Comparison of ENCODE assay signal across 15 cellular contexts in genomic region chr7:44262031-44262430, GRCh38.
DNase-seq lines count a peak whose midpoint lies in the region; ATAC-seq and TF ChIP-seq lines count a peak whose summit lies in the region.
"Had no signal": no experiment of that assay in that cellular context is flagged by ENCODE, and none has a peak within 500 bp of the region (broad histone marks: within the 10 kb centered on the region; RNA-seq: fewer than 3 reads in every experiment).

No MANE protein-coding gene starts in this region.

- peaks cover 0 to 7% of the 10 kb centered on the region in 2 donors for H3K27me3 Mint-ChIP-seq in CD8-positive, alpha-beta memory T cell
- H3K27me3 Mint-ChIP-seq: CD4-positive, alpha-beta memory T cell had no signal

- H3K4me3 ChIP-seq in BLaER1 (no peak overlapping the region), H7 (ENCODE audit: insufficient read depth, low read depth, low read length) (no peak overlapping the region), Karpas-422 (ENCODE audit: low read length) (no peak overlapping the region)
- H3K4me3 ChIP-seq in CD8-positive, alpha-beta memory T cell (ENCODE audit: low read length): no peak overlapping the region
- H3K4me3 ChIP-seq: GM12878 had no signal

- no peak for TF ChIP-seq CTCF in RWPE1 (conservative IDR thresholded peaks at IDR 0.05; ENCODE audit: low read depth)

- peaks cover 13 to 25% (median 15%) of the 10 kb centered on the region in 3 donors for H3K4me1 Mint-ChIP-seq in CD8-positive, alpha-beta memory T cell

- no peaks in the 10 kb centered on the region for H3K9me3 ChIP-seq in BLaER1
- no peaks in the 10 kb centered on the region for H3K9me3 ChIP-seq in Karpas-422 (ENCODE audit: low read length)
- no peaks in the 10 kb centered on the region for H3K9me3 ChIP-seq in CD8-positive, alpha-beta memory T cell (ENCODE audit: low read length)

- no peaks in the 10 kb centered on the region for H3K79me2 ChIP-seq in Karpas-422 (ENCODE audit: low read length)

- intact Hi-C loops in sciatic nerve (cut with DNase I): no loop called here

- H3K9ac ChIP-seq in BLaER1 (peak overlapping the region; percentile 53; the same call in 1 of the 2 replicates), Karpas-422 (ENCODE audit: low read length) (no peak overlapping the region)

- peak overlapping the region; percentile 81 for H3K4me2 ChIP-seq in BLaER1
- H3K4me2 ChIP-seq in Karpas-422 (ENCODE audit: low read depth, low read length, poor library complexity, severe bottlenecking): no peak overlapping the region

- DNase-seq in H7: peak; percentile 62
- DNase-seq in RWPE1 (ENCODE audit: low spot score): peak; percentile 48
- no peak for DNase-seq in sciatic nerve (ENCODE audit: low spot score)
- no peak for DNase-seq in Karpas-422
- no peak for DNase-seq in CD8-positive, alpha-beta memory T cell
- DNase-seq in NCI-H345 (lab: John Stamatoyannopoulos, UW): no peak
- DNase-seq: ACHN; CD4-positive, alpha-beta memory T cell; COR-L47; H9; IMR-90 had no signal

- H3K27ac Mint-ChIP-seq in CD8-positive, alpha-beta memory T cell: no peak overlapping the region
- H3K27ac Mint-ChIP-seq: CD4-positive, alpha-beta memory T cell; H9 had no signal

- ATAC-seq in esophagus mucosa (peak; percentile 8), sciatic nerve (no peak)

- H3K4me1 ChIP-seq in BLaER1 (peaks cover 83% of the 10 kb centered on the region), Karpas-422 (ENCODE audit: low read length) (peaks cover 14% of the 10 kb centered on the region)
- H3K4me1 ChIP-seq in CD8-positive, alpha-beta memory T cell (ENCODE audit: insufficient read depth, low read length): peaks cover 21% of the 10 kb centered on the region

- H3K27ac ChIP-seq in BLaER1: peak overlapping the region; percentile 72
- peak overlapping the region; percentile 86 for H3K27ac ChIP-seq in RWPE1
- H3K27ac ChIP-seq in Karpas-422 (ENCODE audit: low read length): no peak overlapping the region
- no peak overlapping the region for H3K27ac ChIP-seq in CD8-positive, alpha-beta memory T cell (ENCODE audit: low read depth, low read length)
- H3K27ac ChIP-seq: C4-2B had no signal

- no peaks in the 10 kb centered on the region for H3K36me3 Mint-ChIP-seq in CD8-positive, alpha-beta memory T cell
- H3K36me3 Mint-ChIP-seq: CD4-positive, alpha-beta memory T cell had no signal

- H3K27me3 ChIP-seq in BLaER1 (no peaks in the 10 kb centered on the region), H7 (ENCODE audit: control insufficient read depth, insufficient read depth, low read length) (no peaks in the 10 kb centered on the region), Karpas-422 (ENCODE audit: low read length) (no peaks in the 10 kb centered on the region)
- no peaks in the 10 kb centered on the region for H3K27me3 ChIP-seq in CD8-positive, alpha-beta memory T cell (ENCODE audit: insufficient read depth, low read length, poor library complexity, severe bottlenecking)

- H3K9me2 ChIP-seq in Karpas-422 (replicated peaks; ENCODE audit: insufficient read depth, low read length): no peaks in the 10 kb centered on the region

- H4K20me1 ChIP-seq in BLaER1 (no peaks in the 10 kb centered on the region), Karpas-422 (ENCODE audit: insufficient read depth, low read depth, low read length) (no peaks in the 10 kb centered on the region)

- H3K36me3 ChIP-seq in BLaER1 (no peaks in the 10 kb centered on the region), H7 (replicated peaks; ENCODE audit: control insufficient read depth, insufficient read depth, low read length) (no peaks in the 10 kb centered on the region), Karpas-422 (ENCODE audit: insufficient read depth, low read length) (no peaks in the 10 kb centered on the region)
- no peaks in the 10 kb centered on the region for H3K36me3 ChIP-seq in CD8-positive, alpha-beta memory T cell (ENCODE audit: insufficient read depth, low read length)

- no peak overlapping the region for H2AFZ ChIP-seq in Karpas-422 (ENCODE audit: low read length)

- no peak overlapping the region for H3K4me3 Mint-ChIP-seq in CD8-positive, alpha-beta memory T cell
- H3K4me3 Mint-ChIP-seq: CD4-positive, alpha-beta memory T cell; H9 had no signal

- no peaks in the 10 kb centered on the region for H3K9me3 Mint-ChIP-seq in CD8-positive, alpha-beta memory T cell
- H3K9me3 Mint-ChIP-seq: CD4-positive, alpha-beta memory T cell; H9 had no signal

- CTCF ChIA-PET in RWPE1 (lab: Yijun Ruan, JAX): interaction anchor here (0.6 kb wide), 1 partner anchor 143 kb away, joined by 4 read pairs; no protein-coding TSS in a partner anchor
- CTCF ChIA-PET in CD8-positive, alpha-beta memory T cell (lab: Charles Lee): no interaction called here

- POLR2A ChIA-PET in RWPE1 (lab: Yijun Ruan, JAX; ENCODE audit: low non-redundant PET): no interaction called here
- POLR2A ChIA-PET in CD8-positive, alpha-beta memory T cell (lab: Charles Lee): no interaction called here

Comparison
In these comparisons a context has a peak if more than half of its experiments do, and no peak if none do; other contexts are left out.
1. H3K27ac ChIP-seq: peak in BLaER1 (single experiment) and RWPE1 (single experiment); none in Karpas-422 (single experiment) and CD8-positive, alpha-beta memory T cell (single experiment).
2. DNase-seq: peak in H7 (single experiment) and RWPE1 (single experiment); none in sciatic nerve (single experiment), Karpas-422 (single experiment), CD8-positive, alpha-beta memory T cell (0 of 5) and NCI-H345 (single experiment).